9 cellular contexts compared by ENCODE assay signal in the genomic region with DNA sequence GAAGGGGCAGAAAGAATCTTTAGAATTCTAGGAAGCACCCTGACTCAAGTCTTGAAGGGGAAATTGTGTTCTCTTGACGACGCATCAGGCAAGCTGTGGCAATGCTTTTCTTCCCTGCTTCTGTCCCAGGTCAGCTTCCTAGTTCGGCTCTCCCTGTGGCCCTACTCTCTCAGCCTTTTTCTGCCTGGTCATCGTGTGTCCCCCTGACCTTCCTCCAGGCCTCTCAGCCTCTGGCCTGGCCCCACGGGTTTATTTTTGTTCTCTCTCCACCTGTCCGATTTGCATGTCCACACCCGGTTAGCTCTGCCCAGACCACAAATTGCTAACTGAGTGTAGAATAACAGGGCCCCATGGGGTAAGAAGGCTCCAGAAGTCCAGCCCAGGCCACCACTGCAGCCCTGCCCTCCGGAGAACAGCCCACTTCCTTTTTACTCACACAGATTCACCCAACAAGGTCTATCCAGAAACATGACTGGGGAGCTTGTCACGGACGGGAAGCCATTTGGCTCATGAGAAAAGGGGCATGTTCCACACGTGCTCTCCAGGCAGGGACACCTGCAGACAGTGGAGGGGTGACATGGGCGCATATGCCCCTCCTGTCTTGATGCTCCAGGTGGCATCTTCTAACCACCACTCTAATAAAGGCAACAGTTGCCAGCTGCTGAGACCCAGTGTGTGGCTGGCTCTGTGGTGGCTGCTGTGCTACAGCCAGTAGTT. TPM values are rescaled to one million over a fixed set of nuclear protein-coding genes. Genes with fewer than 3 reads are reported as not detected.
A peak's percentile ranks its signal among the peaks of the same experiment; 100 is the strongest.
DNase-seq lines count a peak whose midpoint lies in the region; ATAC-seq and TF ChIP-seq lines count a peak whose summit lies in the region.
"Had no signal": no experiment of that assay in that cellular context is flagged by ENCODE, and none has a peak within 500 bp of the region (broad histone marks: within the 10 kb centered on the region; RNA-seq: fewer than 3 reads in every experiment).

No MANE protein-coding gene starts in this region.

- POLR2A ChIA-PET in CD4-positive, alpha-beta memory T cell (lab: Charles Lee; ENCODE audit: partially characterized antibody), result interaction anchor here (1.6 kb wide), 1 partner anchor 77 kb away, joined by 4 read pairs; a partner anchor contains a TSS

- H3K4me3 ChIP-seq in CD4-positive, alpha-beta memory T cell (ENCODE audit: low read length in 2 of 2), result no peak overlapping the region
- no peak overlapping the region for H3K4me3 ChIP-seq in coronary artery

- no peaks in the 10 kb centered on the region for H3K9me3 ChIP-seq in CD4-positive, alpha-beta memory T cell (ENCODE audit: control insufficient read depth in 1 of 2, low read length in 2 of 2)

- peak; percentile 76 for ATAC-seq in GM19372 (IDR thresholded peaks at IDR 0.05; ENCODE audit: low read depth, unreplicated experiment)
- ATAC-seq in HG03175 (IDR thresholded peaks at IDR 0.05; ENCODE audit: unreplicated experiment), result peak; percentile 66
- ATAC-seq in activated T-helper 17 cell treated with anti-CD3 and anti-CD28 coated beads, Interleukin-2, amount 50 U/mL, for 72 hours (replicated peaks), result peak; percentile 12

- intact Hi-C loops in CD4-positive, alpha-beta memory T cell (cut with micrococcal nuclease), result no loop called here

- no peaks in the 10 kb centered on the region for H3K27me3 ChIP-seq in CD4-positive, alpha-beta memory T cell (ENCODE audit: insufficient read depth, low read length)

- H3K4me3 Mint-ChIP-seq in activated T-helper 17 cell treated with anti-CD3 and anti-CD28 coated beads, Interleukin-2, amount 50 U/mL, for 72 hours, result peak overlapping the region; percentile 55
- no peak overlapping the region for H3K4me3 Mint-ChIP-seq in CD4-positive, alpha-beta memory T cell

- no peaks in the 10 kb centered on the region for H3K36me3 ChIP-seq in CD4-positive, alpha-beta memory T cell (ENCODE audit: insufficient read depth, low read length)

- H3K27ac ChIP-seq in CD4-positive, alpha-beta memory T cell (ENCODE audit: low read depth, low read length), result no peak overlapping the region
- no peak overlapping the region for H3K27ac ChIP-seq in coronary artery
- H3K27ac ChIP-seq: parathyroid adenoma had no signal

- no peaks in the 10 kb centered on the region for H3K4me1 ChIP-seq in CD4-positive, alpha-beta memory T cell (ENCODE audit: insufficient read depth, low read length)
- H3K4me1 ChIP-seq: parathyroid adenoma had no signal

- peak overlapping the region; percentile 32 for H3K27ac Mint-ChIP-seq in activated T-helper 17 cell treated with anti-CD3 and anti-CD28 coated beads, Interleukin-2, amount 50 U/mL, for 72 hours
- H3K27ac Mint-ChIP-seq in CD4-positive, alpha-beta memory T cell, result peak overlapping the region in 1 of 7 donors; percentile 30

- peaks cover 27% of the 10 kb centered on the region for H3K27me3 Mint-ChIP-seq in activated T-helper 17 cell treated with anti-CD3 and anti-CD28 coated beads, Interleukin-2, amount 50 U/mL, for 72 hours
- peaks cover 8% of the 10 kb centered on the region in 2 donors for H3K27me3 Mint-ChIP-seq in CD4-positive, alpha-beta memory T cell

- peaks cover 38% of the 10 kb centered on the region for H3K4me1 Mint-ChIP-seq in activated T-helper 17 cell treated with anti-CD3 and anti-CD28 coated beads, Interleukin-2, amount 50 U/mL, for 72 hours
- peaks cover 0 to 6% (median 3%) of the 10 kb centered on the region in 4 donors for H3K4me1 Mint-ChIP-seq in CD4-positive, alpha-beta memory T cell

- H3K36me3 Mint-ChIP-seq in activated T-helper 17 cell treated with anti-CD3 and anti-CD28 coated beads, Interleukin-2, amount 50 U/mL, for 72 hours (ENCODE audit: low read depth), result no peaks in the 10 kb centered on the region
- no peaks in the 10 kb centered on the region for H3K36me3 Mint-ChIP-seq in CD4-positive, alpha-beta memory T cell

- CTCF ChIA-PET in CD4-positive, alpha-beta memory T cell (lab: Charles Lee; ENCODE audit: partially characterized antibody), result interaction anchor here (1.2 kb wide), 2 partner anchors 15 to 19 kb away, joined by 3 read pairs; no protein-coding TSS in a partner anchor

- H3K9me3 Mint-ChIP-seq in activated T-helper 17 cell treated with anti-CD3 and anti-CD28 coated beads, Interleukin-2, amount 50 U/mL, for 72 hours, result no peaks in the 10 kb centered on the region
- H3K9me3 Mint-ChIP-seq in CD4-positive, alpha-beta memory T cell, result no peaks in the 10 kb centered on the region

- peak; percentile 79 for DNase-seq in Daoy (ENCODE audit: low read depth)
- no peak for DNase-seq in CD4-positive, alpha-beta memory T cell
- DNase-seq in coronary artery (ENCODE audit: low spot score), result no peak
- DNase-seq in activated CD4-positive, alpha-beta T cell treated with anti-CD3 and anti-CD28 coated beads for 48 hours, result no peak
- DNase-seq in GF-D8 (lab: John Stamatoyannopoulos, UW), result no peak

- no peak for TF ChIP-seq CTCF in coronary artery (IDR thresholded peaks at IDR 0.05)

RNA-seq across cellular contexts. Expression of a gene that starts 9.8 kb away (rescaled TPM):
- total RNA-seq in Daoy (2014; rRNA removed; shearing (Covaris generic)), result 9.1 and 16.8 TPM in 2 replicates
- under 1 TPM; 0.11 to 0.37 TPM for total RNA-seq in activated T-helper 17 cell treated with anti-CD3 and anti-CD28 coated beads, Interleukin-2, amount 50 U/mL, for 72 hours
- total RNA-seq in CD4-positive, alpha-beta memory T cell, result under 1 TPM in 1 of 2 experiments, not detected in 1; 0.06 TPM
- not detected for polyA plus RNA-seq in CD4-positive, alpha-beta memory T cell

Comparison
In these comparisons a context has a peak if more than half of its experiments do, and no peak if none do; other contexts are left out.
1. ATAC-seq: peak in every context shown above with its lines; median percentile 76 in GM19372; 66 in HG03175; 12 in activated T-helper 17 cell treated with anti-CD3 and anti-CD28 coated beads, Interleukin-2, amount 50 U/mL, for 72 hours.